8 cellular contexts compared by ENCODE assay signal in genomic region chrX:143437439-143437838, GRCh38.
DNase-seq lines count a peak whose midpoint lies in the region; ATAC-seq and TF ChIP-seq lines count a peak whose summit lies in the region.

No MANE protein-coding gene starts in this region.

- no peak for TF ChIP-seq POLR2A in GM18505 (IDR thresholded peaks at IDR 0.05; ENCODE audit: borderline replicate concordance, extremely low read depth, insufficient read depth, insufficient read length)

- no peaks in the 10 kb centered on the region for H3K36me3 Mint-ChIP-seq in HFFc6 (ENCODE audit: low read depth)

- 0 out of 2 replicates have a peak, but pooled peaks have one; percentile 16 for TF ChIP-seq CTCF in HFFc6 (IDR thresholded peaks at IDR 0.05)

- DNase-seq in DMS53 treated with DMSO at 0.1 percent for 48 hours (lab: John Stamatoyannopoulos, UW; ENCODE audit: unreplicated experiment) = peak; percentile 25
- no peak for DNase-seq in HFFc6
- peak; percentile 1 for DNase-seq in RPMI7951 (ENCODE audit: low read depth)
- peak; percentile 1 for DNase-seq in iris pigment epithelial cell (ENCODE audit: low read depth)
- no peak for DNase-seq in DMS79 (lab: John Stamatoyannopoulos, UW)
- DNase-seq in T1000 (lab: John Stamatoyannopoulos, UW) = no peak

- H3K27me3 Mint-ChIP-seq in HFFc6 (ENCODE audit: insufficient read depth) = no peaks in the 10 kb centered on the region

- ATAC-seq in HG03175 (IDR thresholded peaks at IDR 0.05; ENCODE audit: unreplicated experiment) = no peak
- no peak for ATAC-seq in GM18505 (IDR thresholded peaks at IDR 0.05; ENCODE audit: unreplicated experiment)

- H3K4me1 Mint-ChIP-seq in HFFc6 (ENCODE audit: low read depth) = no peaks in the 10 kb centered on the region

- H3K4me3 Mint-ChIP-seq in HFFc6 = no peak overlapping the region

- H3K27ac Mint-ChIP-seq in HFFc6 = no peak overlapping the region

- peaks cover 10% of the 10 kb centered on the region for H3K9me3 Mint-ChIP-seq in HFFc6

Comparison
In these comparisons a context has a peak if more than half of its experiments do, and no peak if none do; other contexts are left out.
1. DNase-seq: peak in DMS53 treated with DMSO at 0.1 percent for 48 hours (single experiment), RPMI7951 (single experiment) and iris pigment epithelial cell (single experiment); none in HFFc6 (single experiment), DMS79 (single experiment) and T1000 (single experiment).